Comparison of ENCODE assay signal across 22 cellular contexts in genomic region chr7:5387711-5388245, GRCh38.
"Had no signal": no experiment of that assay in that cellular context is flagged by ENCODE, and none has a peak within 500 bp of the region (broad histone marks: within the 10 kb centered on the region; RNA-seq: fewer than 3 reads in every experiment).

No MANE protein-coding gene starts in this region.

- H3K27ac Mint-ChIP-seq: activated B cell treated with CpG ODN at 0.5 μM for 24 hours; activated CD4-positive, alpha-beta memory T cell treated with anti-CD3 and anti-CD28 coated beads for 36 hours; activated CD8-positive, alpha-beta memory T cell treated with anti-CD3 and anti-CD28 coated beads, Interleukin-2, amount 10 ng/mL, durations not matched to agents 7 days and 5 days; activated naive CD8-positive, alpha-beta T cell treated with anti-CD3 and anti-CD28 coated beads for 36 hours; activated T-helper 17 cell treated with anti-CD3 and anti-CD28 coated beads, Interleukin-2, amount 50 U/mL, for 72 hours; progenitor cell of endocrine pancreas; T-helper 2 cell treated with Interferon-gamma antibody and Interleukin-4, amounts not matched to agents 5 μg/mL and 100 μg/mL, for 36 hours had no signal

- ATAC-seq: activated CD8-positive, alpha-beta memory T cell treated with anti-CD3 and anti-CD28 coated beads, Interleukin-2, amount 10 ng/mL, durations not matched to agents 7 days and 5 days; activated T-helper 17 cell treated with anti-CD3 and anti-CD28 coated beads, Interleukin-2, amount 50 U/mL, for 72 hours; lower lobe of right lung had no signal

- DNase-seq: activated B cell treated with CpG ODN at 0.5 μM for 24 hours; activated CD4-positive, alpha-beta memory T cell treated with anti-CD3 and anti-CD28 coated beads for 36 hours; activated CD4-positive, alpha-beta T cell treated with anti-CD3 and anti-CD28 coated beads for 4 hours; activated CD8-positive, alpha-beta memory T cell treated with anti-CD3 and anti-CD28 coated beads, Interleukin-2, amount 10 ng/mL, durations not matched to agents 7 days and 5 days; activated naive CD4-positive, alpha-beta T cell; activated naive CD8-positive, alpha-beta T cell treated with anti-CD3 and anti-CD28 coated beads for 36 hours; amniotic stem cell; dermis blood vessel endothelial cell; effector memory CD4-positive, alpha-beta T cell; foreskin fibroblast; islet precursor cell; lower lobe of right lung; midbrain; occipital lobe; SW 1271; testis had no signal

- H3K27me3 Mint-ChIP-seq: activated B cell treated with CpG ODN at 0.5 μM for 24 hours; activated CD4-positive, alpha-beta memory T cell treated with anti-CD3 and anti-CD28 coated beads for 36 hours; activated CD8-positive, alpha-beta memory T cell treated with anti-CD3 and anti-CD28 coated beads, Interleukin-2, amount 10 ng/mL, durations not matched to agents 7 days and 5 days; activated naive CD8-positive, alpha-beta T cell treated with anti-CD3 and anti-CD28 coated beads for 36 hours; activated T-helper 17 cell treated with anti-CD3 and anti-CD28 coated beads, Interleukin-2, amount 50 U/mL, for 72 hours; progenitor cell of endocrine pancreas had no signal

- H3K4me3 Mint-ChIP-seq: activated B cell treated with CpG ODN at 0.5 μM for 24 hours; activated CD4-positive, alpha-beta memory T cell treated with anti-CD3 and anti-CD28 coated beads for 36 hours; activated CD8-positive, alpha-beta memory T cell treated with anti-CD3 and anti-CD28 coated beads, Interleukin-2, amount 10 ng/mL, durations not matched to agents 7 days and 5 days; activated naive CD8-positive, alpha-beta T cell treated with anti-CD3 and anti-CD28 coated beads for 36 hours; activated T-helper 17 cell treated with anti-CD3 and anti-CD28 coated beads, Interleukin-2, amount 50 U/mL, for 72 hours; nephron; T-helper 2 cell treated with Interferon-gamma antibody and Interleukin-4, amounts not matched to agents 5 μg/mL and 100 μg/mL, for 36 hours had no signal

- H3K9me3 ChIP-seq: lower lobe of right lung, testis, upper lobe of left lung had no signal

- H2AFZ ChIP-seq: hepatocyte had no signal

- H3K27me3 ChIP-seq: hepatocyte, testis, upper lobe of left lung had no signal

- H3K27ac ChIP-seq: hepatocyte, lower lobe of right lung, testis, upper lobe of left lung had no signal

- H3K4me2 ChIP-seq: hepatocyte had no signal

- H3K4me3 ChIP-seq: hepatocyte, lower lobe of right lung, upper lobe of left lung had no signal

- H3K9me3 Mint-ChIP-seq: activated B cell treated with CpG ODN at 0.5 μM for 24 hours; activated CD4-positive, alpha-beta memory T cell treated with anti-CD3 and anti-CD28 coated beads for 36 hours; activated naive CD8-positive, alpha-beta T cell treated with anti-CD3 and anti-CD28 coated beads for 36 hours; activated T-helper 17 cell treated with anti-CD3 and anti-CD28 coated beads, Interleukin-2, amount 50 U/mL, for 72 hours; nephron; T-helper 2 cell treated with Interferon-gamma antibody and Interleukin-4, amounts not matched to agents 5 μg/mL and 100 μg/mL, for 36 hours had no signal
